ENCODE assay signal across 1 cellular context in the genomic region with DNA sequence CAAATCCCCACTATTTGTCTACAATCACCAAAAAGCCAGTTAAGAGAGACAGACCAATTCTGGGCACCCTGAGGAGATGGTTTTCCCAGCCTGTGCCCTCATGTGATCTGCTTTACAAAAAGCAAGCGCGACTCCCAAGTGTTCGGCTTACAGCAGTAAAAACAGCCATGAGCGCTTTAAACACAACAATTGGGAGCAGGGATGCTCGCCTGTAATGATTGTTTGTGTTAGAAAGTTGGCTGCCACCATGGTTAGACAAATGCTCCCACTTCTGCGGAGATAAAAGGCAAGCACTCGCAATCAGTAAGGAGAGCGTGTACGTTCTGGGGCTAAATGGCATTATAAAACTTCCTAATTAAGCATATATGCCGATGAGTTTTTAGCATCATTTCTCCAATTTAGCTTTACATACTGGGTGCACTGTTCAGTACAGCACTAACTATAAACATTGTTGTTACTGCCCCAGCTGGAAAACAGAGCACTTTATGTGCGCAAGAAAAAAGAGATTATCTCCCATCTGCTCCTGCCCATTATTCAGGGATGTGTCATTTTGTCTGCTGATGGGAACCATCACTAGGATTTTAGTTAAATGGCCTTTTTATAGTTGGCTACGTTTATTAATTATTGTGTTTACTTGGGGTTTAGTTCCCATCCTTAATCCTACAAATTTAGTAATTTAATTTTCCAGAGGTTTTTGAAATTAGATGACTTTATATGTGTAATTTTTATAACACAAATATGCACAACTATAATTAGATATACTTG.
TF ChIP-seq lines count a peak whose summit lies in the region.

No MANE protein-coding gene starts in this region.

TF ChIP-seq in IMR-90, 13 proteins besides CTCF, POLR2A, EP300 and RAD21 (continued from another document):
- TF ChIP-seq MXI1 (IDR thresholded peaks at IDR 0.05; ENCODE audit: borderline replicate concordance, low read depth, low read length): no peak
TF ChIP-seq in IMR-90: peak in this region for 0.
